In the genomic region with DNA sequence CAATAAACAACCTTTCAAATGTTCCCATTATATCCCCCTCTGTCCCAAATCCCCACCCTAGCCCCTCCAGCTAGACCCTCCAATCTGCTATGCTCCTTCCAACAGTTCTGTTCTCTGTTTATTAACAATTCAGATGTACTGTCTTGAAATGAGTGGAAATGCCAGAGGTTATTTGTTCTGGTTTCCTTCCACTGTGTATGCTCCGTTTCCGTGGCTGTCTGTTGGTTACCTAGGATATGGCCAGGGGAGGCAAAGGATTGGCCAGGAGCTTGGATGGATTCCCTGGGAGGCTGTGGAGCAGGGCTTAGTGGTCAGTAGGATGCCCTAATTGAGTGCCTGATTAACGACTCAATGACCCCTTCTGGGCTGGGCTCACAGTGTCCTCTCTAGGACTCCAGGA, we compare ENCODE assay signal across 10 cellular contexts.
DNase-seq lines count a peak whose midpoint lies in the region; ATAC-seq, FAIRE-seq and TF ChIP-seq lines count a peak whose summit lies in the region.
"Had no signal": no experiment of that assay in that cellular context is flagged by ENCODE, and none has a peak within 500 bp of the region (broad histone marks: within the 10 kb centered on the region; RNA-seq: fewer than 3 reads in every experiment).

No MANE protein-coding gene starts in this region.

- WGBS in ovary, 3 donors: 2 to 12% (median 3%) methylated on average over 3 of the region's 3 CpGs

- intact Hi-C loops in ovary (cut with DNase I) (no loop called here), kidney (cut with DNase I) (no loop called here)

- H3K4me3 ChIP-seq in fibroblast of pulmonary artery (replicated peaks; ENCODE audit: low read depth, low read length) (no peak overlapping the region), ovary (no peak overlapping the region), kidney (ENCODE audit: low read length in 2 of 2) (peak overlapping the region in 1 of 2 donors; percentile 5)

- no peaks in the 10 kb centered on the region for H3K9me3 ChIP-seq in ovary
- H3K9me3 ChIP-seq in kidney (ENCODE audit: control insufficient read depth in 1 of 2, low read length in 2 of 2): no peaks in the 10 kb centered on the region

- H3K27me3 ChIP-seq in ovary: no peaks in the 10 kb centered on the region

- ATAC-seq in GM21526 (IDR thresholded peaks at IDR 0.05; ENCODE audit: low FRiP score, unreplicated experiment): no peak

- no peaks in the 10 kb centered on the region for H3K36me3 ChIP-seq in ovary
- no peaks in the 10 kb centered on the region for H3K36me3 ChIP-seq in kidney (ENCODE audit: control insufficient read depth in 1 of 2, insufficient read depth in 2 of 2, low read length in 2 of 2)

- TF ChIP-seq CTCF in fibroblast of pulmonary artery (IDR thresholded peaks at IDR 0.05; ENCODE audit: low read length, missing control alignments) (no peak), ovary (IDR thresholded peaks at IDR 0.05) (no peak), kidney (IDR thresholded peaks at IDR 0.05; ENCODE audit: borderline replicate concordance, extremely low read depth, insufficient read depth) (no peak)

- FAIRE-seq in RCC 7860 (lab: Jason Lieb, UNC) (peak; percentile 40), kidney (lab: Jason Lieb, UNC) (no peak)

- DNase-seq in EL: peak; percentile 77
- DNase-seq in RCC 7860 (ENCODE audit: low spot score): peak; percentile 81
- DNase-seq in fibroblast of pulmonary artery (ENCODE audit: low read depth): peak; percentile 79
- DNase-seq in ovary: peak; percentile 31 to 62 (median 43)
- no peak for DNase-seq in kidney
- no peak for DNase-seq in NCI-H82 (lab: John Stamatoyannopoulos, UW)
- DNase-seq in CD1c-positive myeloid dendritic cell (ENCODE audit: extremely low spot score): no peak
- DNase-seq: NCI-H510A; stimulated activated CD8-positive, alpha-beta memory T cell treated with anti-CD3 and anti-CD28 coated beads, Interleukin-4, amount 100 ng/mL, for 48 hours had no signal

- TF ChIP-seq EP300 in ovary (IDR thresholded peaks at IDR 0.05): no peak

- H3K9ac ChIP-seq in kidney (ENCODE audit: low read length in 2 of 2): peak overlapping the region in 1 of 2 donors; percentile 24

- no peak for TF ChIP-seq POLR2A in ovary (IDR thresholded peaks at IDR 0.05)

- H3K27ac ChIP-seq in ovary: peak overlapping the region in 1 of 2 donors; percentile 10
- peak overlapping the region in 1 of 2 donors; percentile 67 for H3K27ac ChIP-seq in kidney (ENCODE audit: low read depth in 2 of 2, low read length in 2 of 2)

- H3K4me1 ChIP-seq in ovary (ENCODE audit: insufficient read depth) (peaks cover 6% of the 10 kb centered on the region), kidney (ENCODE audit: control insufficient read depth in 1 of 2, insufficient read depth in 1 of 2, low read depth in 1 of 2, low read length in 2 of 2) (peaks cover 11 to 12% of the 10 kb centered on the region in 2 donors)

Comparison
In these comparisons a context has a peak if more than half of its experiments do, and no peak if none do; other contexts are left out.
1. DNase-seq: peak in EL (single experiment), RCC 7860 (single experiment), fibroblast of pulmonary artery (single experiment) and ovary (5 of 5); none in kidney (single experiment), NCI-H82 (single experiment) and CD1c-positive myeloid dendritic cell (single experiment).